14 cellular contexts compared by ENCODE assay signal in the genomic region with DNA sequence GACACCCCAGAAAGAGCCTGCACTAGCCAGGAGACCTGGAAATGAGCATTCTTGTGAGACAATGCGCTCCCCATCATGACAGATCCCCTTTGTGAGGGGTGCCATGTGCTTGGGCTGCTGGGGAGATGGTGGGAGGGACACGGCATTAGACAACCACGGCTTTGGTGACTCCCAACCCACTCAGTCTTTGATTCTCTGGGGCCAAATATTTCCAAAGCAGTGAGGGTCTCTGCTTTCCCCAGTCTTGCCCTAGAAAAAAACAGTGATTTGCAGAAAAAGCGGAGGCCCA. TPM values are rescaled to one million over a fixed set of nuclear protein-coding genes. Genes with fewer than 3 reads are reported as not detected.
DNase-seq lines count a peak whose midpoint lies in the region; ATAC-seq, FAIRE-seq and TF ChIP-seq lines count a peak whose summit lies in the region.
"Had no signal": no experiment of that assay in that cellular context is flagged by ENCODE, and none has a peak within 500 bp of the region (broad histone marks: within the 10 kb centered on the region; RNA-seq: fewer than 3 reads in every experiment).

No MANE protein-coding gene starts in this region.

- no peak for ATAC-seq in stimulated activated naive B cell treated with anti-CD40 and anti-IgM and Interleukin-4, amounts not matched to agents 10 μg/mL and 1 μg/mL and 100 μg/mL, for 72 hours (replicated peaks)
- ATAC-seq: PC-3 had no signal

- POLR2A ChIA-PET in HEK293 (lab: Yijun Ruan, JAX) = no interaction called here

- 87% methylated on average over 4 of the region's 4 CpGs for WGBS in mesenchymal stem cell

- H4K8ac ChIP-seq in mesenchymal stem cell (ENCODE audit: low read length) = no peak overlapping the region

- peak overlapping the region; percentile 95 for H3K27ac Mint-ChIP-seq in stimulated activated naive B cell treated with anti-CD40 and anti-IgM and Interleukin-4, amounts not matched to agents 10 μg/mL and 1 μg/mL and 100 μg/mL, for 72 hours

- peaks cover 0 to 37% of the 10 kb centered on the region in 2 experiments for H3K27me3 ChIP-seq in mesenchymal stem cell (ENCODE audit: control insufficient read depth in 1 of 2, insufficient read depth in 1 of 2, low read length in 2 of 2)
- H3K27me3 ChIP-seq: colonic mucosa had no signal

- H3K27ac ChIP-seq in HEK293 (ENCODE audit: extremely low read depth, low read depth, low read length) (no peak overlapping the region), angular gyrus (ENCODE audit: low read depth, low read length) (peak overlapping the region; percentile 90), mesenchymal stem cell (ENCODE audit: low read length, poor library complexity, severe bottlenecking) (no peak overlapping the region), kidney (ENCODE audit: low read depth in 2 of 2, low read length in 2 of 2) (no peak overlapping the region)
- H3K27ac ChIP-seq: colonic mucosa, SK-N-MC had no signal

- H3K23ac ChIP-seq in mesenchymal stem cell (ENCODE audit: low read length in 2 of 2) = no peak overlapping the region

- H3K4me3 Mint-ChIP-seq in stimulated activated naive B cell treated with anti-CD40 and anti-IgM and Interleukin-4, amounts not matched to agents 10 μg/mL and 1 μg/mL and 100 μg/mL, for 72 hours = peak overlapping the region; percentile 55 to 79

- no peak overlapping the region for H3K14ac ChIP-seq in mesenchymal stem cell (ENCODE audit: low read length in 2 of 2)

- H3K9me3 Mint-ChIP-seq in stimulated activated naive B cell treated with anti-CD40 and anti-IgM and Interleukin-4, amounts not matched to agents 10 μg/mL and 1 μg/mL and 100 μg/mL, for 72 hours = no peaks in the 10 kb centered on the region

- H3K4me3 ChIP-seq in HEK293 (ENCODE audit: low read depth, low read length) (no peak overlapping the region), mesenchymal stem cell (ENCODE audit: insufficient read depth in 1 of 2, low read depth in 1 of 2, low read length in 2 of 2) (no peak overlapping the region), kidney (ENCODE audit: low read length in 2 of 2) (no peak overlapping the region)
- H3K4me3 ChIP-seq: colonic mucosa, SK-N-MC had no signal

- no peak overlapping the region for H2AFZ ChIP-seq in mesenchymal stem cell (ENCODE audit: low read depth, low read length)

- CTCF ChIA-PET in HEK293 (lab: Yijun Ruan, JAX) = interaction anchor here (3.8 to 6.0 kb wide), 2 partner anchors 11 to 41 kb away, joined by 17 to 47 read pairs; no protein-coding TSS in a partner anchor

- peaks cover 56 to 85% of the 10 kb centered on the region in 2 donors for H3K4me1 Mint-ChIP-seq in stimulated activated naive B cell treated with anti-CD40 and anti-IgM and Interleukin-4, amounts not matched to agents 10 μg/mL and 1 μg/mL and 100 μg/mL, for 72 hours

- H2BK120ac ChIP-seq in mesenchymal stem cell (ENCODE audit: low read depth, low read length) = no peak overlapping the region

- H3K4me2 ChIP-seq in mesenchymal stem cell (ENCODE audit: low read length, poor library complexity, severe bottlenecking) = no peak overlapping the region

- no peaks in the 10 kb centered on the region for H3K4me1 ChIP-seq in HEK293 (ENCODE audit: control insufficient read depth, insufficient read depth, low read length)
- H3K4me1 ChIP-seq in mesenchymal stem cell (ENCODE audit: control insufficient read depth, insufficient read depth, low read depth, low read length) = peaks cover 45% of the 10 kb centered on the region
- H3K4me1 ChIP-seq in kidney (ENCODE audit: control insufficient read depth in 1 of 2, insufficient read depth in 1 of 2, low read depth in 1 of 2, low read length in 2 of 2) = peaks cover 26 to 40% of the 10 kb centered on the region in 2 donors

- H3K4ac ChIP-seq in mesenchymal stem cell (ENCODE audit: low read depth in 1 of 2, low read length in 2 of 2) = peak overlapping the region in 1 of 2 experiments; percentile 40

- peaks cover 49% of the 10 kb centered on the region for H3K79me1 ChIP-seq in mesenchymal stem cell (replicated peaks; ENCODE audit: low read length, poor library complexity, severe bottlenecking)

- H2BK5ac ChIP-seq in mesenchymal stem cell (ENCODE audit: low read depth, low read length, poor library complexity, severe bottlenecking) = no peak overlapping the region

- no peak for TF ChIP-seq CTCF in HEK293 (tag by site-specific recombination; IDR thresholded peaks at IDR 0.05)
- no peak for TF ChIP-seq CTCF in kidney (IDR thresholded peaks at IDR 0.05; ENCODE audit: borderline replicate concordance, extremely low read depth, insufficient read depth)

- no peaks in the 10 kb centered on the region for H3K27me3 Mint-ChIP-seq in stimulated activated naive B cell treated with anti-CD40 and anti-IgM and Interleukin-4, amounts not matched to agents 10 μg/mL and 1 μg/mL and 100 μg/mL, for 72 hours

- H3K18ac ChIP-seq in mesenchymal stem cell (ENCODE audit: low read depth in 1 of 2, low read length in 2 of 2) = peak overlapping the region in 1 of 2 experiments; percentile 42

- no peak for DNase-seq in mesenchymal stem cell
- no peak for DNase-seq in stimulated activated naive B cell treated with anti-CD40 and anti-IgM and Interleukin-4, amounts not matched to agents 10 μg/mL and 1 μg/mL and 100 μg/mL, for 72 hours
- DNase-seq in SW 1271 (lab: John Stamatoyannopoulos, UW) = no peak
- no peak for DNase-seq in activated T-cell treated with anti-CD3 and anti-CD28 coated beads for 4 hours
- no peak for DNase-seq in kidney
- DNase-seq: activated gamma-delta T cell treated with Interleukin-2 at 50 U/mL for 16 hours, DMS53, NCI-H1436 treated with DMSO at 0.1 percent for 48 hours, PC-3 had no signal

- intact Hi-C loops in kidney (cut with DNase I) = no loop called here

- H3K36me3 Mint-ChIP-seq in stimulated activated naive B cell treated with anti-CD40 and anti-IgM and Interleukin-4, amounts not matched to agents 10 μg/mL and 1 μg/mL and 100 μg/mL, for 72 hours = peaks cover 0 to 3% of the 10 kb centered on the region in 2 donors

- H2AK5ac ChIP-seq in mesenchymal stem cell (ENCODE audit: low read length, severe bottlenecking) = peak overlapping the region; percentile 57

- H2BK15ac ChIP-seq in mesenchymal stem cell (ENCODE audit: low read depth, poor library complexity, severe bottlenecking) = no peak overlapping the region

- H3K36me3 ChIP-seq in HEK293 (ENCODE audit: control insufficient read depth in 2 of 2, insufficient read depth in 1 of 2, low read length in 2 of 2) (no peaks in the 10 kb centered on the region), mesenchymal stem cell (ENCODE audit: control insufficient read depth in 1 of 2, insufficient read depth in 2 of 2, low read depth in 1 of 2, low read length in 2 of 2) (no peaks in the 10 kb centered on the region), kidney (ENCODE audit: control insufficient read depth in 1 of 2, insufficient read depth in 2 of 2, low read length in 2 of 2) (no peaks in the 10 kb centered on the region)
- H3K36me3 ChIP-seq: colonic mucosa had no signal

- H3K9me3 ChIP-seq in HEK293 (ENCODE audit: control insufficient read depth, insufficient read depth, low read depth, low read length) (no peaks in the 10 kb centered on the region), mesenchymal stem cell (ENCODE audit: control insufficient read depth, low read length) (no peaks in the 10 kb centered on the region), kidney (ENCODE audit: control insufficient read depth in 1 of 2, low read length in 2 of 2) (no peaks in the 10 kb centered on the region)
- H3K9me3 ChIP-seq: colonic mucosa had no signal

- H2BK12ac ChIP-seq in mesenchymal stem cell (ENCODE audit: low read length in 2 of 2) = no peak overlapping the region

- FAIRE-seq in kidney (lab: Jason Lieb, UNC) = no peak
- FAIRE-seq: keratinocyte had no signal

- H3K9ac ChIP-seq in mesenchymal stem cell (ENCODE audit: low read length) (no peak overlapping the region), kidney (ENCODE audit: low read length in 2 of 2) (peak overlapping the region in 1 of 2 donors; percentile 5)

- peak overlapping the region; percentile 43 for H4K91ac ChIP-seq in mesenchymal stem cell (ENCODE audit: low read length)

TF ChIP-seq in HEK293, 187 proteins besides CTCF, POLR2A, EP300 and RAD21:
- TF ChIP-seq ZFP69B (tag by site-specific recombination; IDR thresholded peaks at IDR 0.05) = no peak
- 0 out of 2 replicates have a peak, but pooled peaks have one; percentile 6 for TF ChIP-seq ZFHX2 (tag by site-specific recombination; conservative IDR thresholded peaks at IDR 0.05)
TF ChIP-seq in HEK293: peak in this region for 1.

RNA-seq across cellular contexts. Expression of gene SLC45A3, which starts 10.2 kb away (rescaled TPM):
- polyA plus RNA-seq in mesenchymal stem cell (2013, experiment 1 of 2) = 4.2 TPM
- 4.5 TPM for polyA plus RNA-seq in mesenchymal stem cell (2013, experiment 2 of 2)
- 7.2 TPM for total RNA-seq in kidney
- 6.8 TPM for polyA plus RNA-seq in kidney (ENCODE audit: insufficient read depth, low read depth, low replicate concordance)

RNA-seq across cellular contexts. Expression of gene ELK4, which starts 38.3 kb away (rescaled TPM):
- polyA plus RNA-seq in mesenchymal stem cell (2013, experiment 1 of 2) = 12.7 TPM
- 12.6 TPM for polyA plus RNA-seq in mesenchymal stem cell (2013, experiment 2 of 2)
- 87.3 TPM for total RNA-seq in kidney
- polyA plus RNA-seq in kidney (ENCODE audit: insufficient read depth, low read depth, low replicate concordance) = 4.2 TPM
